Comparison of ENCODE assay signal across 21 cellular contexts in the genomic region with DNA sequence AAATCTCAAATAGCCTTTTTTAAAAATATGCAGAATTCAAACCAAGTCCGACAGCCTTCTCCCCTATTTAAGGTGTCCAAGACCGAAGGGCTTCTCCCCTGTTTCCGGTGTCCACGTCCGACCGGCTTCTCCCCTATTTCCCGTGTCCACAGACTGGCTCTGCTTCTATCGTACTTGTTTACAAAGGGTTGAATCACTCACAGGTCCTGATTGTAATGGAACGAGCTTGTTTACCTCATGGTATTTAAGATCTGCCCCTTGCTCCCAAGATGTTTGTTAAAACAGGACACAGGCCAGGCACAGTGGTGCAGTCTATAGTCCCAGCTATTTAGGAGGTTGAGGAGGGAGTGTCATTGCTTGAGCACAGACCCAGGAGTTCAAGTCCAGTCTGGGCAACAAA.
A peak's percentile ranks its signal among the peaks of the same experiment; 100 is the strongest.
DNase-seq lines count a peak whose midpoint lies in the region; ATAC-seq and TF ChIP-seq lines count a peak whose summit lies in the region.
"Had no signal": no experiment of that assay in that cellular context is flagged by ENCODE, and none has a peak within 500 bp of the region (broad histone marks: within the 10 kb centered on the region; RNA-seq: fewer than 3 reads in every experiment).

No MANE protein-coding gene starts in this region.

- H3K4me1 Mint-ChIP-seq in Calu3 (ENCODE audit: low read depth, unreplicated experiment) (no peaks in the 10 kb centered on the region), progenitor cell of endocrine pancreas (ENCODE audit: low read depth) (peaks cover 27% of the 10 kb centered on the region)
- H3K4me1 Mint-ChIP-seq: B cell, GM23338 had no signal

- H3K4me1 ChIP-seq in hepatocyte (ENCODE audit: insufficient read depth) (no peaks in the 10 kb centered on the region), right lobe of liver (peaks cover 0 to 8% (median 0%) of the 10 kb centered on the region in 4 donors)
- H3K4me1 ChIP-seq: BLaER1 treated with 17β-estradiol and CSF1 and Interleukin-3, amounts not matched to agents 10 nM and 100 nM had no signal

- H3K9me3 Mint-ChIP-seq in Calu3 (ENCODE audit: low read depth, unreplicated experiment) (no peaks in the 10 kb centered on the region), progenitor cell of endocrine pancreas (ENCODE audit: low read depth) (peaks cover 20% of the 10 kb centered on the region)
- H3K9me3 Mint-ChIP-seq: GM23338 had no signal

- no peaks in the 10 kb centered on the region for H4K20me1 ChIP-seq in hepatocyte (ENCODE audit: insufficient read depth, poor library complexity, severe bottlenecking)
- H4K20me1 ChIP-seq: BLaER1 treated with 17β-estradiol and CSF1 and Interleukin-3, amounts not matched to agents 10 nM and 100 nM had no signal

- H3K4me3 ChIP-seq in hepatocyte (peak overlapping the region; percentile 0), right lobe of liver (peak overlapping the region; percentile 8 to 32 (median 19))
- H3K4me3 ChIP-seq: BLaER1 treated with 17β-estradiol and CSF1 and Interleukin-3, amounts not matched to agents 10 nM and 100 nM; GM12878; GM23338; K562 had no signal

- H3K27ac Mint-ChIP-seq in Calu3 (ENCODE audit: unreplicated experiment) = no peak overlapping the region
- H3K27ac Mint-ChIP-seq in progenitor cell of endocrine pancreas = peak overlapping the region; percentile 50
- H3K27ac Mint-ChIP-seq: B cell; CD8-positive, alpha-beta T cell; GM23338; HFFc6 had no signal

- WGBS in hepatocyte (ENCODE audit: low lambda C conversion rate, missing lambda C conversion rate) = 61% methylated on average over 9 of the region's 9 CpGs
- WGBS in right lobe of liver (ENCODE audit: insufficient coverage, low coverage, low lambda C conversion rate, missing lambda C conversion rate) = 25% methylated on average over 9 of the region's 9 CpGs

- no peaks in the 10 kb centered on the region for H3K9me2 ChIP-seq in hepatocyte (replicated peaks; ENCODE audit: insufficient read depth)

- no peaks in the 10 kb centered on the region for H3K36me3 Mint-ChIP-seq in Calu3 (ENCODE audit: insufficient read depth, unreplicated experiment)
- H3K36me3 Mint-ChIP-seq in progenitor cell of endocrine pancreas (ENCODE audit: insufficient read depth) = peaks cover 7% of the 10 kb centered on the region
- H3K36me3 Mint-ChIP-seq: CD8-positive, alpha-beta T cell had no signal

- no TSS peak for BruUV-seq in Calu3 (replicated peaks; lab: Mats Ljungman, UMichigan)

- peak overlapping the region; percentile 20 for H3K27ac ChIP-seq in hepatocyte
- H3K27ac ChIP-seq in right lobe of liver = no peak overlapping the region
- H3K27ac ChIP-seq: BLaER1 treated with 17β-estradiol and CSF1 and Interleukin-3, amounts not matched to agents 10 nM and 100 nM; HL-60 had no signal

- H3K79me2 ChIP-seq in hepatocyte = no peaks in the 10 kb centered on the region

- H3K27me3 ChIP-seq in hepatocyte (no peaks in the 10 kb centered on the region), right lobe of liver (no peaks in the 10 kb centered on the region)
- H3K27me3 ChIP-seq: BLaER1 treated with 17β-estradiol and CSF1 and Interleukin-3, amounts not matched to agents 10 nM and 100 nM had no signal

- no peak for TF ChIP-seq CTCF in Calu3 (IDR thresholded peaks at IDR 0.05; ENCODE audit: unreplicated experiment)
- no peak for TF ChIP-seq CTCF in hepatocyte (IDR thresholded peaks at IDR 0.05; ENCODE audit: poor library complexity)
- no peak for TF ChIP-seq CTCF in right lobe of liver (IDR thresholded peaks at IDR 0.05)
- no peak for TF ChIP-seq CTCF in progenitor cell of endocrine pancreas (IDR thresholded peaks at IDR 0.05; ENCODE audit: unreplicated experiment)

- H3K4me3 Mint-ChIP-seq in Calu3 (ENCODE audit: low read depth, unreplicated experiment) (peak overlapping the region; percentile 36), progenitor cell of endocrine pancreas (ENCODE audit: low read depth) (peak overlapping the region; percentile 1)
- H3K4me3 Mint-ChIP-seq: B cell; CD8-positive, alpha-beta T cell; GM23338; HFFc6 had no signal

- H3K9me3 ChIP-seq in hepatocyte (ENCODE audit: low read depth) (no peaks in the 10 kb centered on the region), right lobe of liver (no peaks in the 10 kb centered on the region)
- H3K9me3 ChIP-seq: BLaER1 treated with 17β-estradiol and CSF1 and Interleukin-3, amounts not matched to agents 10 nM and 100 nM had no signal

- H3K4me2 ChIP-seq in hepatocyte = peak overlapping the region; percentile 53
- H3K4me2 ChIP-seq: BLaER1 treated with 17β-estradiol and CSF1 and Interleukin-3, amounts not matched to agents 10 nM and 100 nM; GM23338 had no signal

- CTCF ChIA-PET in Calu3 (lab: Charles Lee) = no interaction called here

- ATAC-seq in right lobe of liver = peak; percentile 65 to 94 (median 70)
- no peak for ATAC-seq in GM18870 (IDR thresholded peaks at IDR 0.05; ENCODE audit: unreplicated experiment)
- no peak for ATAC-seq in Right ventricle myocardium inferior
- ATAC-seq: CD8-positive, alpha-beta T cell; GM12878; GM23338; HCT116; K562 had no signal

- intact Hi-C loops in Calu3 (cut with micrococcal nuclease; ENCODE audit: unreplicated experiment) = no loop called here
- intact Hi-C loops in right lobe of liver (cut with DNase I) = no loop called here
- intact Hi-C loops in Right ventricle myocardium inferior (cut with DNase I) = no loop called here

- TF ChIP-seq POLR2A in right lobe of liver (IDR thresholded peaks at IDR 0.05) = no peak

- no peaks in the 10 kb centered on the region for H3K36me3 ChIP-seq in hepatocyte (replicated peaks; ENCODE audit: insufficient read depth, low read depth)
- H3K36me3 ChIP-seq in right lobe of liver = no peaks in the 10 kb centered on the region
- H3K36me3 ChIP-seq: BLaER1 treated with 17β-estradiol and CSF1 and Interleukin-3, amounts not matched to agents 10 nM and 100 nM had no signal

- DNase-seq in Calu3 = no peak
- DNase-seq in hepatocyte (ENCODE audit: low spot score) = peak; percentile 33
- DNase-seq in right lobe of liver = no peak
- no peak for DNase-seq in progenitor cell of endocrine pancreas (ENCODE audit: low spot score, unreplicated experiment)
- no peak for DNase-seq in activated effector memory CD4-positive, alpha-beta T cell treated with anti-CD3 and anti-CD28 coated beads, Interleukin-2, amount 50 U/mL, for 16 hours
- no peak for DNase-seq in Right ventricle myocardium inferior (ENCODE audit: missing footprints)
- DNase-seq: CD8-positive, alpha-beta T cell; DMS 273 treated with DMSO at 0.1 percent for 48 hours; DMS53; DND-41; EL; HFFc6; IMR-90 had no signal

- H3K27me3 Mint-ChIP-seq in Calu3 (ENCODE audit: unreplicated experiment) (no peaks in the 10 kb centered on the region), progenitor cell of endocrine pancreas (no peaks in the 10 kb centered on the region)
- H3K27me3 Mint-ChIP-seq: B cell had no signal

- peak overlapping the region; percentile 32 for H2AFZ ChIP-seq in hepatocyte
- H2AFZ ChIP-seq: GM23338 had no signal

Comparison
In these comparisons a context has a peak if more than half of its experiments do, and no peak if none do; other contexts are left out.
1. ATAC-seq: peak in right lobe of liver (4 of 4); none in GM18870 (single experiment) and Right ventricle myocardium inferior (single experiment).